8 cellular contexts compared by ENCODE assay signal in genomic region chr7:27739914-27740448, GRCh38. TPM values are rescaled to one million over a fixed set of nuclear protein-coding genes. Genes with fewer than 3 reads are reported as not detected.
DNase-seq lines count a peak whose midpoint lies in the region; ATAC-seq and TF ChIP-seq lines count a peak whose summit lies in the region.

TAX1BP1 (plus strand) TSS chr7:27740162; CDS start chr7:27748525, 8,363 bp downstream.

- H3K4me1 ChIP-seq in right atrium auricular region (peaks cover 0 to 23% of the 10 kb centered on the region in 2 donors), uterus (peaks cover 0 to under 1% of the 10 kb centered on the region in 2 donors)

- H3K27ac ChIP-seq in angular gyrus (ENCODE audit: low read depth, low read length) (peak within 1 kb of the TSS; percentile 91), right atrium auricular region (peak within 1 kb of the TSS; percentile 96 to 100), uterus (peak within 1 kb of the TSS; percentile 95 to 99)

- H3K27me3 ChIP-seq in right atrium auricular region (no peaks in the 10 kb centered on the region), uterus (no peaks in the 10 kb centered on the region)

- H3K4me3 ChIP-seq in right atrium auricular region (peak within 1 kb of the TSS; percentile 91 to 98), uterus (peak within 1 kb of the TSS; percentile 95 to 96)

- TF ChIP-seq POLR2A in uterus (IDR thresholded peaks at IDR 0.05) = peak; percentile 92 to 98

- no peaks in the 10 kb centered on the region for H3K36me3 ChIP-seq in right atrium auricular region
- H3K36me3 ChIP-seq in uterus = no peaks in the 10 kb centered on the region

- ATAC-seq in GM18498 (IDR thresholded peaks at IDR 0.05; ENCODE audit: unreplicated experiment) (peak; percentile 98), HG02938 (IDR thresholded peaks at IDR 0.05; ENCODE audit: unreplicated experiment) (peak; percentile 92)

- H3K9me3 ChIP-seq in right atrium auricular region = no peaks in the 10 kb centered on the region
- H3K9me3 ChIP-seq in uterus = no peaks in the 10 kb centered on the region

- DNase-seq in NCI-H187 (lab: John Stamatoyannopoulos, UW) (peak; percentile 86 to 92), T-helper 2 cell (peak; percentile 88 to 97 (median 94)), right atrium auricular region (ENCODE audit: low spot score) (peak; percentile 92), pulmonary artery endothelial cell (ENCODE audit: low read depth, low spot score) (peak; percentile 84), uterus (peak; percentile 95)

- TF ChIP-seq CTCF in right atrium auricular region (IDR thresholded peaks at IDR 0.05) = no peak
- peak in 3 of 4 experiments; percentile 3 to 25 (median 23) for TF ChIP-seq CTCF in uterus (IDR thresholded peaks at IDR 0.05)

- intact Hi-C loops in uterus (cut with DNase I; ENCODE audit: low total_unique reads) = loop anchor here (5.0 kb wide), 1 partner anchor 78 kb away; the partner anchor contains the start of gene HIBADH

RNA-seq across cellular contexts. Expression of gene TAX1BP1, which starts in this region (rescaled TPM):
- total RNA-seq in right atrium auricular region (100 to 1,000 TPM in 1 of 2 donors, 10 to 100 TPM in 1; 90.0 to 124 TPM), pulmonary artery endothelial cell (82.0 and 88.6 TPM in 2 replicates), uterus (100 to 1,000 TPM in 1 of 4 donors, 10 to 100 TPM in 3; 46.4 to 121 (median 77.3) TPM)

Comparison
In these comparisons a context has a peak if more than half of its experiments do, and no peak if none do; other contexts are left out.
1. Peak in every context shown above with its lines: DNase-seq, ATAC-seq, H3K4me3 ChIP-seq and H3K27ac ChIP-seq.
2. CTCF ChIP-seq: peak in uterus (3 of 4); none in right atrium auricular region (0 of 2).